Comparison of ENCODE assay signal across 20 cellular contexts in genomic region chr5:174306345-174307030, GRCh38.
DNase-seq lines count a peak whose midpoint lies in the region; ATAC-seq, FAIRE-seq and TF ChIP-seq lines count a peak whose summit lies in the region.
"Had no signal": no experiment of that assay in that cellular context is flagged by ENCODE, and none has a peak within 500 bp of the region (broad histone marks: within the 10 kb centered on the region; RNA-seq: fewer than 3 reads in every experiment).

No MANE protein-coding gene starts in this region.

- TF ChIP-seq POLR2A in erythroblast (IDR thresholded peaks at IDR 0.05; ENCODE audit: low read length) = no peak

- FAIRE-seq in urothelium cell line (lab: Jason Lieb, UNC) (no peak), D721Med (lab: Jason Lieb, UNC) (no peak)
- FAIRE-seq: GM18507, K562 had no signal

- H3K36me3 ChIP-seq in MG63 = no peaks in the 10 kb centered on the region
- H3K36me3 ChIP-seq: Peyer's patch had no signal

- H3K9me3 ChIP-seq in MG63 = no peaks in the 10 kb centered on the region
- H3K9me3 ChIP-seq: Peyer's patch had no signal

- no peak overlapping the region for H3K4me3 ChIP-seq in MG63
- H3K4me3 ChIP-seq: K562, Peyer's patch had no signal

- no peaks in the 10 kb centered on the region for H3K27me3 ChIP-seq in MG63
- H3K27me3 ChIP-seq: Peyer's patch had no signal

- ATAC-seq in HG03139 (IDR thresholded peaks at IDR 0.05; ENCODE audit: unreplicated experiment) = no peak
- ATAC-seq: K562 had no signal

- TF ChIP-seq CTCF in D721Med (IDR thresholded peaks at IDR 0.05; ENCODE audit: insufficient read depth, missing control alignments) = no peak

- peak; percentile 31 for DNase-seq in GM03348 (ENCODE audit: low spot score)
- DNase-seq in MG63 = peak; percentile 84
- peak; percentile 73 for DNase-seq in foreskin melanocyte
- DNase-seq in urothelium cell line (ENCODE audit: low spot score) = peak; percentile 64
- DNase-seq in D721Med (ENCODE audit: insufficient read length, low spot score) = no peak
- no peak for DNase-seq in erythroblast (lab: John Stamatoyannopoulos, UW)
- DNase-seq: ACHN; CD4-positive, alpha-beta T cell; DND-41; NCI-H1092; NCI-H1694 treated with DMSO at 0.1 percent for 48 hours; NCI-H2171; NCI-H446 treated with DMSO at 0.1 percent for 48 hours; NCI-H774; Peyer's patch; SIG-M5; SW 1271 had no signal

Comparison
In these comparisons a context has a peak if more than half of its experiments do, and no peak if none do; other contexts are left out.
1. DNase-seq: peak in GM03348 (single experiment), MG63 (single experiment), foreskin melanocyte (single experiment) and urothelium cell line (single experiment); none in D721Med (single experiment) and erythroblast (0 of 2).